In genomic region chrX:10167573-10167972, GRCh38 we compare ENCODE assay signal across 15 cellular contexts. TPM values are rescaled to one million over a fixed set of nuclear protein-coding genes. Genes with fewer than 3 reads are reported as not detected.
DNase-seq lines count a peak whose midpoint lies in the region; ATAC-seq and TF ChIP-seq lines count a peak whose summit lies in the region.
"Had no signal": no experiment of that assay in that cellular context is flagged by ENCODE, and none has a peak within 500 bp of the region (broad histone marks: within the 10 kb centered on the region; RNA-seq: fewer than 3 reads in every experiment).

No MANE protein-coding gene starts in this region.

- TF ChIP-seq CTCF in GM13976 (IDR thresholded peaks at IDR 0.05; ENCODE audit: borderline replicate concordance, control extremely low read depth, extremely low read depth, insufficient read depth, missing control alignments) (no peak), chondrocyte (IDR thresholded peaks at IDR 0.05) (no peak)

- peaks cover 6% of the 10 kb centered on the region for H3K9me3 Mint-ChIP-seq in chondrocyte (ENCODE audit: low read depth)
- H3K9me3 Mint-ChIP-seq: activated naive CD8-positive, alpha-beta T cell treated with anti-CD3 and anti-CD28 coated beads, Interleukin-2, amount 10 ng/mL, durations not matched to agents 7 days and 5 days; T-helper 1 cell treated with Interleukin-12 subunit alpha and Interleukin-12 subunit beta and Interleukin-4 antibody, amounts not matched to agents 30 μg/mL and 1 μg/mL, for 36 hours had no signal

- no peak overlapping the region for H3K27ac Mint-ChIP-seq in chondrocyte (ENCODE audit: unreplicated experiment)
- H3K27ac Mint-ChIP-seq: activated naive CD8-positive, alpha-beta T cell treated with anti-CD3 and anti-CD28 coated beads, Interleukin-2, amount 10 ng/mL, durations not matched to agents 7 days and 5 days; T-helper 1 cell treated with Interleukin-12 subunit alpha and Interleukin-12 subunit beta and Interleukin-4 antibody, amounts not matched to agents 30 μg/mL and 1 μg/mL, for 36 hours had no signal

- peak overlapping the region; percentile 68 for H3K27ac ChIP-seq in caudate nucleus (ENCODE audit: low read depth, low read length)
- H3K27ac ChIP-seq: transverse colon had no signal

- no peaks in the 10 kb centered on the region for H3K4me1 Mint-ChIP-seq in chondrocyte (ENCODE audit: low read depth)

- DNase-seq in GM13976 (ENCODE audit: low spot score): peak; percentile 53
- no peak for DNase-seq in caudate nucleus (lab: John Stamatoyannopoulos, UW)
- no peak for DNase-seq in chondrocyte (ENCODE audit: low spot score)
- DNase-seq in putamen (ENCODE audit: low spot score): no peak
- DNase-seq in HK-2 (ENCODE audit: unreplicated experiment): no peak
- DNase-seq in NCI-H2081 treated with DMSO at 0.1 percent for 48 hours (lab: John Stamatoyannopoulos, UW): no peak
- DNase-seq: activated naive CD8-positive, alpha-beta T cell treated with anti-CD3 and anti-CD28 coated beads, Interleukin-2, amount 10 ng/mL, durations not matched to agents 7 days and 5 days; dermis blood vessel endothelial cell; GOT3; islet precursor cell; NCI-H1694 treated with DMSO at 0.1 percent for 48 hours; transverse colon had no signal

- no peaks in the 10 kb centered on the region for H3K36me3 Mint-ChIP-seq in chondrocyte (ENCODE audit: low read depth)
- H3K36me3 Mint-ChIP-seq: activated naive CD8-positive, alpha-beta T cell treated with anti-CD3 and anti-CD28 coated beads, Interleukin-2, amount 10 ng/mL, durations not matched to agents 7 days and 5 days had no signal

- no peaks in the 10 kb centered on the region for H3K27me3 Mint-ChIP-seq in chondrocyte (ENCODE audit: low read depth)

- H3K4me3 Mint-ChIP-seq in chondrocyte (ENCODE audit: unreplicated experiment): no peak overlapping the region
- H3K4me3 Mint-ChIP-seq: activated naive CD8-positive, alpha-beta T cell treated with anti-CD3 and anti-CD28 coated beads, Interleukin-2, amount 10 ng/mL, durations not matched to agents 7 days and 5 days; T-helper 1 cell treated with Interleukin-12 subunit alpha and Interleukin-12 subunit beta and Interleukin-4 antibody, amounts not matched to agents 30 μg/mL and 1 μg/mL, for 36 hours had no signal

- peak; percentile 67 for ATAC-seq in GM19463 (IDR thresholded peaks at IDR 0.05; ENCODE audit: unreplicated experiment)
- peak; percentile 64 for ATAC-seq in HG03175 (IDR thresholded peaks at IDR 0.05; ENCODE audit: unreplicated experiment)

- in situ Hi-C loops in GM13976 (cut with MboI; ENCODE audit: low sequenced_read_pairs, unreplicated experiment): no loop called here

RNA-seq across cellular contexts. Expression of gene CLCN4, which starts 10.8 kb away (rescaled TPM):
- total RNA-seq in chondrocyte: 2.2 to 4.2 TPM (median 4.2 TPM) in 3 replicates
